In genomic region chr2:113407446-113408099, GRCh38 we compare ENCODE assay signal across 10 cellular contexts. TPM values are rescaled to one million over a fixed set of nuclear protein-coding genes. Genes with fewer than 3 reads are reported as not detected.
DNase-seq lines count a peak whose midpoint lies in the region; ATAC-seq, FAIRE-seq and TF ChIP-seq lines count a peak whose summit lies in the region.
"Had no signal": no experiment of that assay in that cellular context is flagged by ENCODE, and none has a peak within 500 bp of the region (broad histone marks: within the 10 kb centered on the region; RNA-seq: fewer than 3 reads in every experiment).

No MANE protein-coding gene starts in this region.

- H3K27ac ChIP-seq in RWPE2 (ENCODE audit: poor library complexity, severe bottlenecking): no peak overlapping the region

- CTCF ChIA-PET in HEK293T (lab: Yijun Ruan, JAX): interaction anchor here (0.9 kb wide), 1 partner anchor 8 kb away, joined by 3 read pairs; no protein-coding TSS in a partner anchor

- ATAC-seq in RWPE2 (ENCODE audit: low read depth) (peak; percentile 68), GM19467 (IDR thresholded peaks at IDR 0.05; ENCODE audit: unreplicated experiment) (no peak)
- ATAC-seq: activated naive CD4-positive, alpha-beta T cell treated with anti-CD3 and anti-CD28 coated beads, Interleukin-2, amount 50 U/mL, for 72 hours had no signal

- FAIRE-seq in frontal cortex (lab: Jason Lieb, UNC): no peak

- no peak overlapping the region for H3K4me3 ChIP-seq in RWPE2 (ENCODE audit: severe bottlenecking)
- H3K4me3 ChIP-seq in foreskin fibroblast (ENCODE audit: low read depth in 1 of 2, low read length in 2 of 2): no peak overlapping the region

- H3K36me3 ChIP-seq in RWPE2 (ENCODE audit: low read depth): no peaks in the 10 kb centered on the region

- DNase-seq in HEK293T (ENCODE audit: extremely low spot score): peak; percentile 25
- no peak for DNase-seq in RWPE2 (ENCODE audit: low spot score)
- DNase-seq in foreskin fibroblast: peak; percentile 4 to 40
- DNase-seq in stromal cell of bone marrow (ENCODE audit: low read depth): peak; percentile 6
- no peak for DNase-seq in NK-92 treated with Interleukin-12 subunit alpha and Interleukin-12 subunit beta, amount 100 ng/mL, for 24 hours (lab: John Stamatoyannopoulos, UW)
- no peak for DNase-seq in frontal cortex (ENCODE audit: low spot score in 2 of 2)
- DNase-seq in HUDEP-2 (lab: John Stamatoyannopoulos, UW; ENCODE audit: unreplicated experiment in 76 of 76): no peak
- DNase-seq: activated CD4-positive, CD25-positive, alpha-beta regulatory T cell had no signal

- no peaks in the 10 kb centered on the region for H3K27me3 ChIP-seq in RWPE2 (ENCODE audit: insufficient read depth, poor library complexity, severe bottlenecking)

- TF ChIP-seq CTCF in RWPE2 (IDR thresholded peaks at IDR 0.05; ENCODE audit: poor library complexity, severe bottlenecking) (peak; percentile 73), foreskin fibroblast (IDR thresholded peaks at IDR 0.05; ENCODE audit: low read depth, low read length) (peak; percentile 44)

- no peaks in the 10 kb centered on the region for H3K9me3 ChIP-seq in RWPE2 (ENCODE audit: severe bottlenecking)

- peaks cover 5% of the 10 kb centered on the region for H3K4me1 ChIP-seq in RWPE2 (ENCODE audit: insufficient read depth, poor library complexity, severe bottlenecking)

- POLR2A ChIA-PET in HEK293T (lab: Yijun Ruan, JAX): no interaction called here

TF ChIP-seq in HEK293T, 16 proteins besides CTCF, POLR2A, EP300 and RAD21:
- TF ChIP-seq NFRKB (IDR thresholded peaks at IDR 0.05) (no peak), HDGF (IDR thresholded peaks at IDR 0.05; ENCODE audit: borderline replicate concordance) (no peak), SP1 (IDR thresholded peaks at IDR 0.05) (no peak), CTBP1 (IDR thresholded peaks at IDR 0.05; ENCODE audit: borderline replicate concordance) (no peak), LEF1 (IDR thresholded peaks at IDR 0.05; ENCODE audit: borderline replicate concordance) (no peak), FOXK2 (IDR thresholded peaks at IDR 0.05) (no peak), SUZ12 (IDR thresholded peaks at IDR 0.05) (no peak), BHLHE40 (IDR thresholded peaks at IDR 0.05; ENCODE audit: borderline replicate concordance) (no peak), FOXM1 (IDR thresholded peaks at IDR 0.05; ENCODE audit: borderline replicate concordance) (no peak)

RNA-seq across cellular contexts. Expression of gene ZNG1B, which starts 29.9 kb away (rescaled TPM):
- 37.5 TPM for total RNA-seq in frontal cortex

Comparison
In these comparisons a context has a peak if more than half of its experiments do, and no peak if none do; other contexts are left out.
1. DNase-seq: peak in HEK293T (single experiment), foreskin fibroblast (2 of 2) and stromal cell of bone marrow (single experiment); none in RWPE2 (single experiment), NK-92 treated with Interleukin-12 subunit alpha and Interleukin-12 subunit beta, amount 100 ng/mL, for 24 hours (single experiment), frontal cortex (0 of 2) and HUDEP-2 (0 of 76).